20 cellular contexts compared by ENCODE assay signal in the genomic region with DNA sequence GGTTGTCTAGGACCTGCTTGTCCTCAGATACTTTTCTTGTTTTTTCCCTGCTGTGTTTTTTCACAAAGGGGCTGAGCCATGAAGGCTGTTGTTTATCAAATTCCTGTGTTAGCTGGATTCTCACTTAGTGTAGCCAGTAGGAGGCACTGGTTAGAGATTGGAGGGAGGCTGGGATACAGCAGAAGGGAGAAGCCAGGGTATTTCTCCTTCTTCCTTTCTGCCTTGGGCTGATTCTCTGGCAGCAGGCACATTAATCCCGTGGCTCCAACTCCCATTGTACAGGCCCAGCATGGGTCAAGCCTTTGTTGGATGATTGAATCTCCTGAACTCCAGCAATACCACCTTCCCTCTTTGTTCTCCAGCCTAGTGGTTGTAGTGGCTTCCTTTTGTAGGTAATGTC. TPM values are rescaled to one million over a fixed set of nuclear protein-coding genes. Genes with fewer than 3 reads are reported as not detected.
DNase-seq lines count a peak whose midpoint lies in the region; ATAC-seq and TF ChIP-seq lines count a peak whose summit lies in the region.
"Had no signal": no experiment of that assay in that cellular context is flagged by ENCODE, and none has a peak within 500 bp of the region (broad histone marks: within the 10 kb centered on the region; RNA-seq: fewer than 3 reads in every experiment).

No MANE protein-coding gene starts in this region.

- H3K9me3 ChIP-seq in mesenchymal stem cell (ENCODE audit: control insufficient read depth, low read length) (no peaks in the 10 kb centered on the region), left ventricle myocardium inferior (replicated peaks) (no peaks in the 10 kb centered on the region), Karpas-422 (ENCODE audit: low read length) (no peaks in the 10 kb centered on the region)
- H3K9me3 ChIP-seq: SK-N-SH had no signal

- H3K27ac Mint-ChIP-seq in WTC11 (no peak overlapping the region; the same call in 1 of the 2 replicates), HFFc6 (no peak overlapping the region)
- H3K27ac Mint-ChIP-seq: CD4-positive, alpha-beta T cell; IgD-negative memory B cell; T-cell had no signal

- H3K79me2 ChIP-seq in Karpas-422 (ENCODE audit: low read length) = no peaks in the 10 kb centered on the region

- H2BK15ac ChIP-seq in mesenchymal stem cell (ENCODE audit: low read depth, poor library complexity, severe bottlenecking) = no peak overlapping the region

- no peak overlapping the region for H3K4me2 ChIP-seq in mesenchymal stem cell (ENCODE audit: low read length, poor library complexity, severe bottlenecking)
- no peak overlapping the region for H3K4me2 ChIP-seq in Karpas-422 (ENCODE audit: low read depth, low read length, poor library complexity, severe bottlenecking)
- H3K4me2 ChIP-seq: SK-N-SH had no signal

- H3K9ac ChIP-seq in mesenchymal stem cell (ENCODE audit: low read length) (no peak overlapping the region), Karpas-422 (ENCODE audit: low read length) (no peak overlapping the region)
- H3K9ac ChIP-seq: SK-N-SH had no signal

- H3K27ac ChIP-seq in mesenchymal stem cell (ENCODE audit: low read length, poor library complexity, severe bottlenecking) (peak overlapping the region; percentile 74), left ventricle myocardium inferior (replicated peaks) (no peak overlapping the region), Karpas-422 (ENCODE audit: low read length) (no peak overlapping the region)

- H3K36me3 Mint-ChIP-seq in WTC11 (no peaks in the 10 kb centered on the region; the same call in 1 of the 2 replicates), HFFc6 (ENCODE audit: low read depth) (no peaks in the 10 kb centered on the region)
- H3K36me3 Mint-ChIP-seq: IgD-negative memory B cell, T-cell had no signal

- no peaks in the 10 kb centered on the region for H3K9me2 ChIP-seq in Karpas-422 (replicated peaks; ENCODE audit: insufficient read depth, low read length)
- H3K9me2 ChIP-seq: SK-N-SH had no signal

- DNase-seq in NCI-H146 (lab: John Stamatoyannopoulos, UW) = peak; percentile 0
- DNase-seq in WTC11 (ENCODE audit: low spot score) = peak; percentile 28
- DNase-seq in mesenchymal stem cell = no peak
- no peak for DNase-seq in left ventricle myocardium inferior
- DNase-seq in HFFc6 = no peak
- DNase-seq in Karpas-422 = no peak
- DNase-seq in NOMO-1 treated with DMSO at 0.1 percent for 48 hours (lab: John Stamatoyannopoulos, UW; ENCODE audit: unreplicated experiment) = no peak
- DNase-seq: CD4-positive, alpha-beta T cell; DMS53; MV-4-11; NCI-H1417 treated with DMSO at 0.1 percent for 48 hours; NCI-H2029 treated with DMSO at 0.1 percent for 48 hours; NCI-H82; Right ventricle myocardium superior; SK-N-SH; T-cell had no signal

- no peak overlapping the region for H3K4ac ChIP-seq in mesenchymal stem cell (ENCODE audit: low read depth in 1 of 2, low read length in 2 of 2)

- H3K4me1 Mint-ChIP-seq in WTC11 = peaks cover 26% of the 10 kb centered on the region
- H3K4me1 Mint-ChIP-seq in HFFc6 (ENCODE audit: low read depth) = no peaks in the 10 kb centered on the region
- H3K4me1 Mint-ChIP-seq: T-cell had no signal

- peak; percentile 89 for ATAC-seq in WTC11
- ATAC-seq: T-cell had no signal

- no peaks in the 10 kb centered on the region for H3K36me3 ChIP-seq in mesenchymal stem cell (ENCODE audit: control insufficient read depth in 1 of 2, insufficient read depth in 2 of 2, low read depth in 1 of 2, low read length in 2 of 2)
- no peaks in the 10 kb centered on the region for H3K36me3 ChIP-seq in left ventricle myocardium inferior
- H3K36me3 ChIP-seq in Karpas-422 (ENCODE audit: insufficient read depth, low read length) = no peaks in the 10 kb centered on the region

- H3K4me1 ChIP-seq in mesenchymal stem cell (ENCODE audit: control insufficient read depth, insufficient read depth, low read depth, low read length) (peaks cover 5% of the 10 kb centered on the region), left ventricle myocardium inferior (no peaks in the 10 kb centered on the region), Karpas-422 (ENCODE audit: low read length) (peaks cover 7% of the 10 kb centered on the region; the same call in 1 of the 2 replicates)

- H3K4me3 Mint-ChIP-seq in WTC11 = no peak overlapping the region
- no peak overlapping the region for H3K4me3 Mint-ChIP-seq in HFFc6
- H3K4me3 Mint-ChIP-seq: CD4-positive, alpha-beta T cell; IgD-negative memory B cell; T-cell had no signal

- no peak overlapping the region for H2BK12ac ChIP-seq in mesenchymal stem cell (ENCODE audit: low read length in 2 of 2)

- no peaks in the 10 kb centered on the region for H3K79me1 ChIP-seq in mesenchymal stem cell (replicated peaks; ENCODE audit: low read length, poor library complexity, severe bottlenecking)

- no peak overlapping the region for H4K8ac ChIP-seq in mesenchymal stem cell (ENCODE audit: low read length)

- H2AK5ac ChIP-seq in mesenchymal stem cell (ENCODE audit: low read length, severe bottlenecking) = no peak overlapping the region

- H3K27me3 Mint-ChIP-seq in WTC11 (ENCODE audit: low read depth) (no peaks in the 10 kb centered on the region), HFFc6 (ENCODE audit: insufficient read depth) (peaks cover 3% of the 10 kb centered on the region; the same call in 1 of the 2 replicates)

- TF ChIP-seq CTCF in GM12872 (IDR thresholded peaks at IDR 0.05; ENCODE audit: insufficient read depth, low read depth, low read length) = peak; percentile 18; the same call in 1 of the 3 replicates
- TF ChIP-seq CTCF in WTC11 (IDR thresholded peaks at IDR 0.05) = no peak
- TF ChIP-seq CTCF in left ventricle myocardium inferior (IDR thresholded peaks at IDR 0.05; ENCODE audit: borderline replicate concordance) = no peak
- no peak for TF ChIP-seq CTCF in HFFc6 (IDR thresholded peaks at IDR 0.05)

- CTCF ChIA-PET in WTC11 (lab: Charles Lee) = interaction anchor here (1.0 to 1.6 kb wide), 4 partner anchors 11 to 112 kb away, joined by 3 to 6 read pairs (median 3); no protein-coding TSS in a partner anchor

- H4K20me1 ChIP-seq in Karpas-422 (ENCODE audit: insufficient read depth, low read depth, low read length) = no peaks in the 10 kb centered on the region

- H3K4me3 ChIP-seq in mesenchymal stem cell (ENCODE audit: insufficient read depth in 1 of 2, low read depth in 1 of 2, low read length in 2 of 2) (no peak overlapping the region), left ventricle myocardium inferior (no peak overlapping the region), Karpas-422 (ENCODE audit: low read length) (no peak overlapping the region)

- H3K23ac ChIP-seq in mesenchymal stem cell (ENCODE audit: low read length in 2 of 2) = no peak overlapping the region

- H3K9me3 Mint-ChIP-seq in WTC11 = peaks cover 11% of the 10 kb centered on the region
- H3K9me3 Mint-ChIP-seq in HFFc6 = no peaks in the 10 kb centered on the region
- H3K9me3 Mint-ChIP-seq: CD4-positive, alpha-beta T cell; T-cell had no signal

- no peak overlapping the region for H3K18ac ChIP-seq in mesenchymal stem cell (ENCODE audit: low read depth in 1 of 2, low read length in 2 of 2)

- whole genome bisulfite sequencing in mesenchymal stem cell = 80% methylated on average over 1 of the region's 1 CpG

- intact Hi-C loops in left ventricle myocardium inferior (cut with micrococcal nuclease) = no loop called here

- no peak overlapping the region for H2BK120ac ChIP-seq in mesenchymal stem cell (ENCODE audit: low read depth, low read length)

- H2AFZ ChIP-seq in mesenchymal stem cell (ENCODE audit: low read depth, low read length) = no peak overlapping the region
- no peak overlapping the region for H2AFZ ChIP-seq in Karpas-422 (ENCODE audit: low read length)

- peaks cover 0 to 17% of the 10 kb centered on the region in 2 experiments for H3K27me3 ChIP-seq in mesenchymal stem cell (ENCODE audit: control insufficient read depth in 1 of 2, insufficient read depth in 1 of 2, low read length in 2 of 2)
- no peaks in the 10 kb centered on the region for H3K27me3 ChIP-seq in left ventricle myocardium inferior (ENCODE audit: low read depth)
- no peaks in the 10 kb centered on the region for H3K27me3 ChIP-seq in Karpas-422 (ENCODE audit: low read length)

- POLR2A ChIA-PET in WTC11 (lab: Charles Lee) = no interaction called here

- no peak overlapping the region for H4K91ac ChIP-seq in mesenchymal stem cell (ENCODE audit: low read length)

- H3K14ac ChIP-seq in mesenchymal stem cell (ENCODE audit: low read length in 2 of 2) = no peak overlapping the region

- no peak overlapping the region for H2BK5ac ChIP-seq in mesenchymal stem cell (ENCODE audit: low read depth, low read length, poor library complexity, severe bottlenecking)

TF ChIP-seq in WTC11, 78 proteins besides CTCF, POLR2A, EP300 and RAD21 (continues in another document):
- TF ChIP-seq NFYB (CRISPR knock-in tag; conservative IDR thresholded peaks at IDR 0.05; ENCODE audit: low read depth) (no peak), TEAD1 (CRISPR knock-in tag; IDR thresholded peaks at IDR 0.05) (no peak), ESRRA (CRISPR knock-in tag; IDR thresholded peaks at IDR 0.05; ENCODE audit: borderline replicate concordance) (no peak), GABPB1 (CRISPR knock-in tag; IDR thresholded peaks at IDR 0.05) (no peak), CREM (CRISPR knock-in tag; IDR thresholded peaks at IDR 0.05) (no peak), ATF1 (CRISPR knock-in tag; IDR thresholded peaks at IDR 0.05) (no peak), ZNF138 (CRISPR knock-in tag; conservative IDR thresholded peaks at IDR 0.05) (no peak), ETV6 (CRISPR knock-in tag; IDR thresholded peaks at IDR 0.05) (no peak), RORB (CRISPR knock-in tag; IDR thresholded peaks at IDR 0.05) (no peak), FOXP1 (CRISPR knock-in tag; IDR thresholded peaks at IDR 0.05; ENCODE audit: borderline replicate concordance) (no peak), HMGXB4 (CRISPR knock-in tag; IDR thresholded peaks at IDR 0.05) (no peak)

RNA-seq across cellular contexts. Expression of gene FAM170A, which starts 46.4 kb away (rescaled TPM):
- not detected in 3 replicates for total RNA-seq in WTC11 (2021)
- not detected for polyA plus RNA-seq in mesenchymal stem cell (2013, experiment 1 of 2)
- 0.03 TPM for polyA plus RNA-seq in mesenchymal stem cell (2013, experiment 2 of 2)
- not detected for total RNA-seq in left ventricle myocardium inferior
- total RNA-seq in HFFc6 (2021; fragmentation: NEBNext Ultra II Directional; extraction: Animal tissue kit (Norgen Biotek cat#: 25700)) = not detected
- not detected in 2 replicates for total RNA-seq in Karpas-422 (2014; rRNA removed; shearing (Covaris generic); ENCODE audit: low replicate concordance)
- total RNA-seq: CD4-positive, alpha-beta T cell; HT-29; NCI-H460; Right ventricle myocardium superior had no signal
- polyA plus RNA-seq: IgD-negative memory B cell, SK-N-SH had no signal

Comparison
In these comparisons a context has a peak if more than half of its experiments do, and no peak if none do; other contexts are left out.
1. DNase-seq: peak in NCI-H146 (single experiment) and WTC11 (single experiment); none in mesenchymal stem cell (single experiment), left ventricle myocardium inferior (single experiment), HFFc6 (single experiment), Karpas-422 (single experiment) and NOMO-1 treated with DMSO at 0.1 percent for 48 hours (single experiment).